ENCODE assay signal across 8 cellular contexts in the genomic region with DNA sequence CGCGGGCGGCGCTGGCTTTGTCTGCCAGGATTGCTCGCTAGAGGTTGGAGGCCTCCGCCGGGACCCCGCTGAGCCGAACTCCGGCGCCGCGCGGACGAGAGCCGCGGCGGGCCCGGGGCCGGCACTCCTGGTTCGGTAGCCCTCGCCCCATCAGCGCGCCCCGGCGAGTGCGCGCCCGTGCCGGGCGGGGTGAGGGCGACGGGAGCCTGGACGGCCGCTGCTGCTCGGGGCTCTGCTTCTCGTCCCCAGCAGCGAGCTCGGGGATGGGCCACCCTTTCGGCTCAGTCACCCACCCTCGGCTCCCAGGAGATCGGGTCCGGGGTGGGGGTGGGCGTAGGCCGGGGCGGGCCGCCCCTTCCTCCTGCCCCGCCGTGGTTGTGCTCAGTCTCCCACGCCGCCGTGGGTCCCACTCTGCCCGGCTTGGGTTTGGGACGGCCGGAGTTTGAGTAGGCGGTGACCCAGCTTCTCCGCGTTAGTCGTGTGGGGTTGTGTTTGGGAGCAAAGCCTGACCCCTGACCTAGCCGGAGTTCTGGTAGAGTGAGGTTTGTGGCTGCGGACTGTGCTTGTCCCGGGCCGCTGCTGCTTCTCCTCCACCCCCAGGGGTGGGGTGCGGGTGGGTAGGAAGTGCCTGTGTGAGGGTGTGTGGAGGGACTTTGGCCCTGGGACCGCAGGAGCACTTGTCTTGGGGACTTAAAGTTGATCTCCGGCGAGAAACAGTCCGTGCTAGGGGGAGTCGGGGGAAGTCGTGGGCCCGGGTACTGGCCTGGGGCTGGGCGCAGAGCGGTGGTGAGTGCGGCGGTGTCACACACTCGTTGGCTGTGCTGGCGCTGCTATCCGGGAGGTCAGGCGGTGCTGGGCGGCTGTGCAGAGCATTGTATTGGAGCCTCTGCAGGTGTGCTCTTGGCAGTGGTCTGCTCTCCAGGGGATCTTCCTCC. TPM values are rescaled to one million over a fixed set of nuclear protein-coding genes. Genes with fewer than 3 reads are reported as not detected.
DNase-seq lines count a peak whose midpoint lies in the region; ATAC-seq and TF ChIP-seq lines count a peak whose summit lies in the region.

No MANE protein-coding gene starts in this region.

- H3K27me3 ChIP-seq in lung (ENCODE audit: control insufficient read depth, insufficient read depth) (no peaks in the 10 kb centered on the region), transverse colon (no peaks in the 10 kb centered on the region)

- TF ChIP-seq CTCF in lung (IDR thresholded peaks at IDR 0.05; ENCODE audit: control extremely low read depth, extremely low read depth) (no peak), transverse colon (IDR thresholded peaks at IDR 0.05) (peak in 1 of 5 experiments; percentile 13)

- DNase-seq in AG08395 (ENCODE audit: low spot score) (peak; percentile 27), RPMI8226 (peak; percentile 37), lung (ENCODE audit: low spot score) (peak; percentile 57), transverse colon (peak; percentile 86), middle frontal gyrus (ENCODE audit: extremely low spot score, low spot score) (no peak)

- no peaks in the 10 kb centered on the region for H3K27me3 Mint-ChIP-seq in dendritic cell treated with granulocyte-macrophage colony-stimulating factor and Interleukin-4, amounts not matched to agents 40 ng/mL and 50 ng/mL, for 4 days

- H3K4me1 Mint-ChIP-seq in dendritic cell treated with granulocyte-macrophage colony-stimulating factor and Interleukin-4, amounts not matched to agents 40 ng/mL and 50 ng/mL, for 4 days (ENCODE audit: low read depth), result peaks cover 51% of the 10 kb centered on the region

- WGBS in lung, 2 donors, result 0 to 1% methylated on average over 61 to 80 of the region's 80 CpGs
- WGBS in transverse colon (ENCODE audit: low coverage in 1 of 2), 2 donors, result 1% methylated on average over 50 of the region's 80 CpGs; no CpG with 5 or more reads in 1 of the 2 donors

- H3K9me3 ChIP-seq in lung (ENCODE audit: control insufficient read depth in 2 of 2, insufficient read depth in 1 of 2, low read length in 1 of 2) (no peaks in the 10 kb centered on the region), transverse colon (no peaks in the 10 kb centered on the region)

- H3K27ac Mint-ChIP-seq in dendritic cell treated with granulocyte-macrophage colony-stimulating factor and Interleukin-4, amounts not matched to agents 40 ng/mL and 50 ng/mL, for 4 days, result peak overlapping the region; percentile 91

- intact Hi-C loops in dendritic cell treated with granulocyte-macrophage colony-stimulating factor and Interleukin-4, amounts not matched to agents 40 ng/mL and 50 ng/mL, for 4 days (cut with micrococcal nuclease), result no loop called here
- intact Hi-C loops in transverse colon (cut with DNase I; ENCODE audit: low total_unique reads), result loop anchor here (2.0 kb wide), 1 partner anchor 44 kb away; no protein-coding TSS in a partner anchor

- no peak for TF ChIP-seq EP300 in transverse colon (IDR thresholded peaks at IDR 0.05; ENCODE audit: low read depth)

- H3K9me3 Mint-ChIP-seq in dendritic cell treated with granulocyte-macrophage colony-stimulating factor and Interleukin-4, amounts not matched to agents 40 ng/mL and 50 ng/mL, for 4 days, result no peaks in the 10 kb centered on the region

- H3K4me3 Mint-ChIP-seq in dendritic cell treated with granulocyte-macrophage colony-stimulating factor and Interleukin-4, amounts not matched to agents 40 ng/mL and 50 ng/mL, for 4 days, result peak overlapping the region; percentile 93

- ATAC-seq in GM18517 (IDR thresholded peaks at IDR 0.05; ENCODE audit: unreplicated experiment) (peak; percentile 26), HG02981 (IDR thresholded peaks at IDR 0.05; ENCODE audit: unreplicated experiment) (peak; percentile 18), lung (ENCODE audit: insufficient read depth, low FRiP score) (peak; percentile 6)

- H3K36me3 ChIP-seq in lung (ENCODE audit: control insufficient read depth in 2 of 2, insufficient read depth in 2 of 2, low read length in 2 of 2) (no peaks in the 10 kb centered on the region), transverse colon (no peaks in the 10 kb centered on the region)

- H3K4me3 ChIP-seq in lung (peak overlapping the region; percentile 87), transverse colon (peak overlapping the region; percentile 78 to 98 (median 82))

- H3K27ac ChIP-seq in lung (ENCODE audit: low read depth in 1 of 2, low read length in 1 of 2), result peak overlapping the region; percentile 97 to 100
- H3K27ac ChIP-seq in transverse colon, result peak overlapping the region; percentile 97 to 100 (median 98)

- in situ Hi-C loops in transverse colon (cut with MboI; ENCODE audit: low pct_ligation_motif_present in 1 of 4, low pct_unique_long_range_greater_than_20kb in 1 of 4, low sequenced_read_pairs in 3 of 4), result loop anchor here in 1 of 4 donors (5.0 kb wide), 1 partner anchor 53 kb away; no protein-coding TSS in a partner anchor

- peaks cover 29% of the 10 kb centered on the region for H3K36me3 Mint-ChIP-seq in dendritic cell treated with granulocyte-macrophage colony-stimulating factor and Interleukin-4, amounts not matched to agents 40 ng/mL and 50 ng/mL, for 4 days (ENCODE audit: low read depth)

- peak; percentile 71 for TF ChIP-seq POLR2A in transverse colon (IDR thresholded peaks at IDR 0.05)

- peaks cover 0 to 32% of the 10 kb centered on the region in 2 donors for H3K4me1 ChIP-seq in lung (ENCODE audit: control insufficient read depth in 2 of 2, insufficient read depth in 2 of 2, low read length in 2 of 2)
- H3K4me1 ChIP-seq in transverse colon, result peaks cover 27 to 52% (median 49%) of the 10 kb centered on the region in 4 donors

RNA-seq across cellular contexts. Expression of a gene that starts 0.7 kb away (rescaled TPM):
- total RNA-seq in lung (100 to 1,000 TPM in 1 of 2 donors, 10 to 100 TPM in 1; 67.3 to 164 TPM), transverse colon (10 to 100 TPM; 18.9 to 72.9 (median 55.8) TPM)
- 100 to 1,000 TPM in 1 of 2 donors, 10 to 100 TPM in 1; 40.9 to 187 TPM for polyA plus RNA-seq in lung

RNA-seq across cellular contexts. Expression of a gene that starts 46.4 kb away (rescaled TPM):
- 10 to 100 TPM; 42.8 to 59.5 TPM for total RNA-seq in lung
- 10 to 100 TPM; 18.2 to 31.2 TPM for polyA plus RNA-seq in lung
- total RNA-seq in transverse colon, result 10 to 100 TPM; 21.7 to 64.6 (median 38.7) TPM
